In genomic region chr2:189581354-189582139, GRCh38 we compare ENCODE assay signal across 8 cellular contexts.
DNase-seq lines count a peak whose midpoint lies in the region; ATAC-seq and TF ChIP-seq lines count a peak whose summit lies in the region.

No MANE protein-coding gene starts in this region.

- H3K4me1 ChIP-seq in MM.1S (ENCODE audit: low read length), result no peaks in the 10 kb centered on the region
- peaks cover 5 to 47% (median 45%) of the 10 kb centered on the region in 5 donors for H3K4me1 ChIP-seq in subcutaneous abdominal adipose tissue (ENCODE audit: control insufficient read depth in 5 of 5, insufficient read depth in 5 of 5, low read length in 5 of 5)

- H3K27me3 ChIP-seq in MM.1S (replicated peaks; ENCODE audit: insufficient read depth, low read length), result no peaks in the 10 kb centered on the region
- H3K27me3 ChIP-seq in brain microvascular endothelial cell (replicated peaks), result no peaks in the 10 kb centered on the region
- H3K27me3 ChIP-seq in subcutaneous abdominal adipose tissue (ENCODE audit: control insufficient read depth in 5 of 5, insufficient read depth in 4 of 5, low read length in 5 of 5), result no peaks in the 10 kb centered on the region

- no peaks in the 10 kb centered on the region for H3K79me2 ChIP-seq in MM.1S (ENCODE audit: low read length)

- H3K27ac ChIP-seq in MM.1S (ENCODE audit: low read length) (no peak overlapping the region), brain microvascular endothelial cell (no peak overlapping the region), subcutaneous abdominal adipose tissue (ENCODE audit: low read depth, low read length) (peak overlapping the region; percentile 90)

- in situ Hi-C loops in brain microvascular endothelial cell (cut with HindIII; ENCODE audit: low pct_ligation_motif_present, low sequenced_read_pairs), result no loop called here

- H3K9ac ChIP-seq in MM.1S (ENCODE audit: low read length) (no peak overlapping the region; the same call in 1 of the 2 replicates), subcutaneous abdominal adipose tissue (ENCODE audit: low read length in 5 of 5) (peak overlapping the region; percentile 9 to 82 (median 62))

- H2AFZ ChIP-seq in MM.1S (ENCODE audit: low read length), result peak overlapping the region; percentile 41; the same call in 1 of the 2 replicates

- no peaks in the 10 kb centered on the region for H3K9me3 ChIP-seq in MM.1S (replicated peaks; ENCODE audit: insufficient read depth, low read length)
- no peaks in the 10 kb centered on the region for H3K9me3 ChIP-seq in subcutaneous abdominal adipose tissue (ENCODE audit: control insufficient read depth in 5 of 5, low read length in 5 of 5)

- H3K36me3 ChIP-seq in MM.1S (replicated peaks; ENCODE audit: insufficient read depth, low read length), result no peaks in the 10 kb centered on the region
- H3K36me3 ChIP-seq in brain microvascular endothelial cell (replicated peaks), result no peaks in the 10 kb centered on the region
- peaks cover 0 to 5% (median 4%) of the 10 kb centered on the region in 5 donors for H3K36me3 ChIP-seq in subcutaneous abdominal adipose tissue (ENCODE audit: control insufficient read depth in 5 of 5, insufficient read depth in 5 of 5, low read length in 5 of 5)

- no peaks in the 10 kb centered on the region for H3F3A ChIP-seq in MM.1S (ENCODE audit: insufficient read depth, low read length)

- DNase-seq in DMS 273 (lab: John Stamatoyannopoulos, UW; ENCODE audit: unreplicated experiment) (peak; percentile 48), DMS 273 treated with DMSO at 0.1 percent for 48 hours (lab: John Stamatoyannopoulos, UW) (no peak), MM.1S (no peak), brain microvascular endothelial cell (no peak), left kidney (ENCODE audit: low read depth, low spot score) (peak; percentile 68), GM19238 (ENCODE audit: insufficient read length, low spot score) (no peak)

- no peaks in the 10 kb centered on the region for H4K20me1 ChIP-seq in MM.1S (ENCODE audit: insufficient read depth, low read length)

- H3K4me3 ChIP-seq in MM.1S (ENCODE audit: low read length) (peak overlapping the region; percentile 54; the same call in 1 of the 2 replicates), brain microvascular endothelial cell (ENCODE audit: low read depth, low read length) (peak overlapping the region; percentile 57), subcutaneous abdominal adipose tissue (ENCODE audit: low read depth in 1 of 5, low read length in 5 of 5) (peak overlapping the region; percentile 83 to 95 (median 88))

- H3K4me2 ChIP-seq in MM.1S (ENCODE audit: low read depth, low read length), result peak overlapping the region; percentile 64; the same call in 1 of the 2 replicates

- TF ChIP-seq CTCF in MM.1S (IDR thresholded peaks at IDR 0.05; ENCODE audit: low read length) (no peak), brain microvascular endothelial cell (IDR thresholded peaks at IDR 0.05; ENCODE audit: low read depth, low read length, missing control alignments) (no peak)

- no peaks in the 10 kb centered on the region for H3K9me2 ChIP-seq in MM.1S (replicated peaks; ENCODE audit: insufficient read depth, low read length)

- ATAC-seq in HG03378 (IDR thresholded peaks at IDR 0.05; ENCODE audit: unreplicated experiment), result no peak

Comparison
In these comparisons a context has a peak if more than half of its experiments do, and no peak if none do; other contexts are left out.
1. DNase-seq: peak in DMS 273 (single experiment) and left kidney (single experiment); none in DMS 273 treated with DMSO at 0.1 percent for 48 hours (single experiment), MM.1S (single experiment), brain microvascular endothelial cell (single experiment) and GM19238 (single experiment).
2. Peak in every context shown above with its lines, with median percentiles within 50 percentile points of each other: H3K4me3 ChIP-seq.